Comparison of ENCODE assay signal across 14 cellular contexts in genomic region chr20:25300496-25301170, GRCh38.
DNase-seq lines count a peak whose midpoint lies in the region; TF ChIP-seq lines count a peak whose summit lies in the region.
"Had no signal": no experiment of that assay in that cellular context is flagged by ENCODE, and none has a peak within 500 bp of the region (broad histone marks: within the 10 kb centered on the region; RNA-seq: fewer than 3 reads in every experiment).

No MANE protein-coding gene starts in this region.

- H3K4me1 ChIP-seq in HEK293 (ENCODE audit: control insufficient read depth, insufficient read depth, low read length), result no peaks in the 10 kb centered on the region

- POLR2A ChIA-PET in HEK293 (lab: Yijun Ruan, JAX), result interaction anchor here (0.5 to 1.5 kb wide), 2 partner anchors 91 to 123 kb away, joined by 3 to 10 read pairs; partner anchors contain the start of gene ABHD12

- DNase-seq in ACHN, result peak; percentile 40
- peak; percentile 38 for DNase-seq in brain microvascular endothelial cell
- DNase-seq in iris pigment epithelial cell (ENCODE audit: low read depth), result peak; percentile 35
- DNase-seq in AG20443 (ENCODE audit: low spot score), result no peak
- DNase-seq in NCI-H1092 (lab: John Stamatoyannopoulos, UW), result no peak
- DNase-seq in stimulated activated naive CD4-positive, alpha-beta T cell (lab: John Stamatoyannopoulos, UW), result no peak
- DNase-seq in NCI-H2081 treated with DMSO at 0.1 percent for 48 hours (lab: John Stamatoyannopoulos, UW), result no peak
- DNase-seq: activated CD4-positive, alpha-beta T cell treated with anti-CD3 and anti-CD28 coated beads, Interleukin-2, amount 50 U/mL, for 1 hour; activated naive CD4-positive, alpha-beta T cell treated with anti-CD3 and anti-CD28 coated beads, Interleukin-2, amount 10 ng/mL, durations not matched to agents 7 days and 5 days; CD4-positive, alpha-beta memory T cell; stimulated activated CD4-positive, alpha-beta T cell treated with anti-CD3 and anti-CD28 coated beads, Interleukin-4, amount 100 ng/mL, for 1 hour had no signal

- H3K27me3 ChIP-seq in brain microvascular endothelial cell (replicated peaks), result no peaks in the 10 kb centered on the region
- H3K27me3 ChIP-seq: hepatocyte had no signal

- CTCF ChIA-PET in HEK293 (lab: Yijun Ruan, JAX), result interaction anchor here (0.7 to 1.9 kb wide), 3 partner anchors 98 to 306 kb away, joined by 3 to 16 read pairs (median 3); no protein-coding TSS in a partner anchor

- H3K9me3 ChIP-seq in HEK293 (ENCODE audit: control insufficient read depth, insufficient read depth, low read depth, low read length), result no peaks in the 10 kb centered on the region

- TF ChIP-seq CTCF in HEK293 (tag by site-specific recombination; IDR thresholded peaks at IDR 0.05) (no peak), brain microvascular endothelial cell (IDR thresholded peaks at IDR 0.05; ENCODE audit: low read depth, low read length, missing control alignments) (peak; percentile 57)

- H3K36me3 ChIP-seq in HEK293 (ENCODE audit: control insufficient read depth in 2 of 2, insufficient read depth in 1 of 2, low read length in 2 of 2), result peaks cover under 1 to 53% of the 10 kb centered on the region in 2 experiments; a peak in 2 of 3 replicates
- peaks cover 42% of the 10 kb centered on the region for H3K36me3 ChIP-seq in brain microvascular endothelial cell (replicated peaks)

- in situ Hi-C loops in ACHN (cut with HindIII; ENCODE audit: low pct_ligation_motif_present, low pct_unique_long_range_greater_than_20kb, low sequenced_read_pairs), result no loop called here
- in situ Hi-C loops in brain microvascular endothelial cell (cut with HindIII; ENCODE audit: low pct_ligation_motif_present, low sequenced_read_pairs), result no loop called here

- H3K4me3 ChIP-seq in HEK293 (ENCODE audit: low read depth, low read length) (no peak overlapping the region), brain microvascular endothelial cell (ENCODE audit: low read depth, low read length) (no peak overlapping the region)
- H3K4me3 ChIP-seq: hepatocyte, lung had no signal

- H3K27ac ChIP-seq in HEK293 (ENCODE audit: extremely low read depth, low read depth, low read length) (no peak overlapping the region), brain microvascular endothelial cell (peak overlapping the region; percentile 35)
- H3K27ac ChIP-seq: hepatocyte had no signal

TF ChIP-seq in HEK293, 187 proteins besides CTCF, POLR2A, EP300 and RAD21:
- TF ChIP-seq EGR2 (tag by site-specific recombination; IDR thresholded peaks at IDR 0.05; ENCODE audit: low read depth) (0 out of 2 replicates have a peak, but pooled peaks have one; percentile 29), ZIC2 (tag by site-specific recombination; IDR thresholded peaks at IDR 0.05) (peak; percentile 25; the same call in 1 of the 2 replicates), ZNF416 (tag by site-specific recombination; IDR thresholded peaks at IDR 0.05) (no peak)
TF ChIP-seq in HEK293: peak in this region for 2.

Comparison
In these comparisons a context has a peak if more than half of its experiments do, and no peak if none do; other contexts are left out.
1. DNase-seq: peak in ACHN (single experiment), brain microvascular endothelial cell (single experiment) and iris pigment epithelial cell (single experiment); none in AG20443 (single experiment), NCI-H1092 (single experiment), stimulated activated naive CD4-positive, alpha-beta T cell (0 of 6) and NCI-H2081 treated with DMSO at 0.1 percent for 48 hours (single experiment).